24 cellular contexts compared by ENCODE assay signal in genomic region chr2:99960724-99961566, GRCh38.
DNase-seq lines count a peak whose midpoint lies in the region; ATAC-seq, FAIRE-seq and TF ChIP-seq lines count a peak whose summit lies in the region.
"Had no signal": no experiment of that assay in that cellular context is flagged by ENCODE, and none has a peak within 500 bp of the region (broad histone marks: within the 10 kb centered on the region; RNA-seq: fewer than 3 reads in every experiment).

No MANE protein-coding gene starts in this region.

- DNase-seq in K562 (ENCODE audit: extremely low read depth in 1 of 4, low spot score in 3 of 4) (no peak), heart right ventricle (peak; percentile 53 to 59), ovary (peak in 4 of 5 donors; percentile 13 to 41 (median 21)), EL (no peak)
- DNase-seq: activated CD8-positive, alpha-beta T cell treated with anti-CD3 and anti-CD28 coated beads for 36 hours; activated T-cell treated with anti-CD3 and anti-CD28 coated beads, Interleukin-2, amount 50 U/mL, for 4 hours; CD4-positive, alpha-beta T cell; dermis blood vessel endothelial cell; DMS79 treated with DMSO at 0.1 percent for 48 hours; erythroblast; H7; NCI-H1930; NCI-H524 treated with DMSO at 0.1 percent for 48 hours; SJCRH30; spleen; thyroid gland; WERI-Rb-1 had no signal

- H3K4me2 ChIP-seq in K562 (ENCODE audit: insufficient read depth, low read length) = no peak overlapping the region

- H3K9me1 ChIP-seq in K562 (ENCODE audit: control insufficient read depth, insufficient read depth, low read length) = no peaks in the 10 kb centered on the region

- in situ Hi-C loops in K562 (cut with MboI) = no loop called here

- CTCF ChIA-PET in K562 (lab: Yijun Ruan, JAX; ENCODE audit: low intra/inter-chr PET ratio) = no interaction called here

- no peak for TF ChIP-seq CTCF in C4-2B (conservative IDR thresholded peaks at IDR 0.05)
- no peak for TF ChIP-seq CTCF in K562 (IDR thresholded peaks at IDR 0.05 in 2 of 3, conservative IDR thresholded peaks at IDR 0.05 in 1 of 3; ENCODE audit: insufficient read depth in 2 of 3, low read depth in 1 of 3, low read length in 3 of 3)
- TF ChIP-seq CTCF in heart right ventricle (IDR thresholded peaks at IDR 0.05) = no peak
- TF ChIP-seq CTCF in ovary (IDR thresholded peaks at IDR 0.05) = no peak

- FAIRE-seq in K562 (lab: Jason Lieb, UNC) = no peak

- no peaks in the 10 kb centered on the region for H4K20me1 ChIP-seq in K562 (replicated peaks; ENCODE audit: control insufficient read depth, insufficient read depth, low read length)

- H3K79me2 ChIP-seq in K562 (ENCODE audit: control insufficient read depth, insufficient read depth, low read length) = no peaks in the 10 kb centered on the region
- H3K79me2 ChIP-seq: parathyroid adenoma had no signal

- TF ChIP-seq RAD21 in K562 (CRISPR knock-in tag; conservative IDR thresholded peaks at IDR 0.05 in 1 of 2, IDR thresholded peaks at IDR 0.05 in 1 of 2) = no peak

- no peak overlapping the region for H3K9ac ChIP-seq in K562 (ENCODE audit: insufficient read depth in 1 of 2, low read depth in 2 of 2, low read length in 2 of 2)
- H3K9ac ChIP-seq: parathyroid adenoma had no signal

- POLR2A ChIA-PET in K562 (lab: Yijun Ruan, JAX) = no interaction called here

- intact Hi-C loops in K562 (cut with micrococcal nuclease) = no loop called here
- intact Hi-C loops in heart right ventricle (cut with DNase I) = no loop called here
- intact Hi-C loops in ovary (cut with DNase I) = no loop called here

- H3K4me3 ChIP-seq in K562 (no peak overlapping the region), heart right ventricle (no peak overlapping the region), ovary (no peak overlapping the region)
- H3K4me3 ChIP-seq: gastrocnemius medialis, SJCRH30, spleen, thyroid gland had no signal

- peak overlapping the region; percentile 12; the same call in 1 of the 2 replicates for H3K27ac ChIP-seq in C4-2B
- no peak overlapping the region for H3K27ac ChIP-seq in K562 (ENCODE audit: extremely low read depth, low read depth, low read length)
- peak overlapping the region in 8 of 10 donors; percentile 26 to 74 (median 50) for H3K27ac ChIP-seq in heart right ventricle
- H3K27ac ChIP-seq in ovary = no peak overlapping the region
- H3K27ac ChIP-seq: gastrocnemius medialis, parathyroid adenoma, SJCRH30, spleen, thyroid gland, WERI-Rb-1 had no signal

- H3K36me3 ChIP-seq in K562 (ENCODE audit: control insufficient read depth, insufficient read depth, low read length) (no peaks in the 10 kb centered on the region), heart right ventricle (no peaks in the 10 kb centered on the region), ovary (no peaks in the 10 kb centered on the region)
- H3K36me3 ChIP-seq: gastrocnemius medialis, SJCRH30, thyroid gland, WERI-Rb-1 had no signal

- TF ChIP-seq POLR2A in K562 (conservative IDR thresholded peaks at IDR 0.05) = no peak
- TF ChIP-seq POLR2A in ovary (IDR thresholded peaks at IDR 0.05) = no peak

- H3K4me1 ChIP-seq in K562 (replicated peaks in 1 of 2; ENCODE audit: control insufficient read depth in 2 of 2, insufficient read depth in 2 of 2, low read length in 2 of 2) (no peaks in the 10 kb centered on the region), heart right ventricle (peaks cover 0 to 19% (median 8%) of the 10 kb centered on the region in 9 donors), ovary (ENCODE audit: insufficient read depth) (peaks cover 11% of the 10 kb centered on the region)
- H3K4me1 ChIP-seq: SJCRH30, thyroid gland had no signal

- H3K9me3 ChIP-seq in K562 (replicated peaks; ENCODE audit: control insufficient read depth, insufficient read depth, low read depth, low read length) (no peaks in the 10 kb centered on the region), heart right ventricle (peaks cover 0 to 3% (median 0%) of the 10 kb centered on the region in 11 donors), ovary (no peaks in the 10 kb centered on the region)
- H3K9me3 ChIP-seq: gastrocnemius medialis, SJCRH30, spleen, thyroid gland had no signal

- TF ChIP-seq EP300 in K562 (IDR thresholded peaks at IDR 0.05; ENCODE audit: low read length) (no peak), ovary (IDR thresholded peaks at IDR 0.05) (no peak)

- H2AFZ ChIP-seq in K562 (ENCODE audit: low read depth, low read length) = no peak overlapping the region
- H2AFZ ChIP-seq: parathyroid adenoma had no signal

- no TSS peak for BruUV-seq in K562 (replicated peaks; lab: Mats Ljungman, UMichigan)

- WGBS in K562 (ENCODE audit: insufficient coverage, low coverage, missing lambda C conversion rate) = under 1% methylated on average over 7 of the region's 7 CpGs
- WGBS in heart right ventricle, 2 donors = 60 to 64% methylated on average over 7 of the region's 7 CpGs
- 61 to 67% (median 63%) methylated on average over 7 of the region's 7 CpGs for WGBS in ovary, 3 donors

- H3K27me3 ChIP-seq in K562 (ENCODE audit: control insufficient read depth in 2 of 2, insufficient read depth in 2 of 2, low read length in 2 of 2) (peaks cover 0 to 11% of the 10 kb centered on the region in 2 experiments; a peak in 2 of 5 replicates), heart right ventricle (no peaks in the 10 kb centered on the region), ovary (no peaks in the 10 kb centered on the region)
- H3K27me3 ChIP-seq: gastrocnemius medialis, SJCRH30, spleen, thyroid gland had no signal

- ATAC-seq in K562 = no peak
- peak; percentile 88 to 99 (median 96) for ATAC-seq in heart right ventricle
- ATAC-seq in HG02870 (IDR thresholded peaks at IDR 0.05; ENCODE audit: unreplicated experiment) = no peak
- no peak for ATAC-seq in GM18870 (IDR thresholded peaks at IDR 0.05; ENCODE audit: unreplicated experiment)
- no peak for ATAC-seq in HG03159 (IDR thresholded peaks at IDR 0.05; ENCODE audit: unreplicated experiment)
- ATAC-seq: activated CD8-positive, alpha-beta T cell treated with anti-CD3 and anti-CD28 coated beads for 36 hours; activated naive CD4-positive, alpha-beta T cell treated with anti-CD3 and anti-CD28 coated beads, Interleukin-2, amount 50 U/mL, for 72 hours; activated T-cell treated with anti-CD3 and anti-CD28 coated beads, Interleukin-2, amount 50 U/mL, for 4 hours had no signal

TF ChIP-seq in K562, 482 proteins besides CTCF, POLR2A, EP300 and RAD21:
- TF ChIP-seq PTBP1 (IDR thresholded peaks at IDR 0.05; ENCODE audit: low read depth, low read length) (no peak), HOXB6 (CRISPR knock-in tag; IDR thresholded peaks at IDR 0.05; ENCODE audit: borderline replicate concordance) (no peak), ARID1B (IDR thresholded peaks at IDR 0.05) (no peak), C11orf30 (IDR thresholded peaks at IDR 0.05; ENCODE audit: low read depth) (peak; percentile 53), ZNF316 (IDR thresholded peaks at IDR 0.05) (peak; percentile 63), MAFG (tag; conservative IDR thresholded peaks at IDR 0.05) (peak; percentile 57)

Comparison
In these comparisons a context has a peak if more than half of its experiments do, and no peak if none do; other contexts are left out.
1. H3K27ac ChIP-seq: peak in C4-2B (single experiment) and heart right ventricle (8 of 10); none in K562 (single experiment) and ovary (0 of 2).
2. ATAC-seq: peak in heart right ventricle (8 of 8); none in K562 (single experiment), HG02870 (single experiment), GM18870 (single experiment) and HG03159 (single experiment).
3. DNase-seq: peak in heart right ventricle (2 of 2) and ovary (4 of 5); none in K562 (0 of 4) and EL (single experiment).